In the genomic region with DNA sequence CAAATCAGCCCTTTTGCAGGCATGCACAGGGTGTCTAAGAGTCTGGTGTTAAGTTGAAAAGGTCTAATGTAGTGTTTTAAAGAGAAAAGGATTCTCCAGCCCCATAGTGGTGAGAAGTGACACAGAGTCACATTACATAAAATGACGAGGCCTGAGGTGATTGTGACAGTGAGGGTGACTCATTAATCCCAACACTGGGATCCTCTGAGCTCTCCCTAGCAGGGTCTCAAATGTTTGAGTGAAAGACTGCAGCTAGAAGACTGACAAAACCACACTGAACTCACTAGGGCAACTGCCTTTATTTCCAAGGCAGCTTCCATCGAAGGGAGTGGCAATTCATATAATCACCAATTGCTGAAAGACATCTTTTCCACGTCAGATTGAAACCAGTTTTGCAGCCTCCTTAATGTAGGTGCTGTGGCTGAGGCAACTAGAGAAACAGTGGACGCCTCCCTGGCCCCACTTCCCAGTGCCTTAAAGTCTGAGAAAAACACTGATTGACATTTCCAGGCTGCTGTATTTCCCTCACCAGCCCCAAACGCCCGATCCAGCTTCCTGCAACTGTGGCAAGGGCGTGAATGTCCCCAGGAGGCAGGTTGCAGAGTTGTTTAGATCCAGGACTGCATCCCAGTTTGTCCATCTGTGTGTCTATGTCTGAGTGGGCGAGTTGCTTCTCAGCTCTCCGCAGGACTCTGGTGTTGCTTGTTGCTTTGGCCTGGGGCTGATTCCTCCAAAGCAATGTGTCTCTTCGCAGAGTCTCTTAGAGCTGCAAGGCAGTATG, we compare ENCODE assay signal across 10 cellular contexts.
DNase-seq lines count a peak whose midpoint lies in the region; ATAC-seq and TF ChIP-seq lines count a peak whose summit lies in the region.
"Had no signal": no experiment of that assay in that cellular context is flagged by ENCODE, and none has a peak within 500 bp of the region (broad histone marks: within the 10 kb centered on the region; RNA-seq: fewer than 3 reads in every experiment).

No MANE protein-coding gene starts in this region.

- no peaks in the 10 kb centered on the region for H3K27me3 Mint-ChIP-seq in T-helper 2 cell treated with Interferon-gamma antibody and Interleukin-4, amounts not matched to agents 5 μg/mL and 100 μg/mL, for 36 hours (ENCODE audit: low read depth)

- TF ChIP-seq CTCF in GM12865 (IDR thresholded peaks at IDR 0.05; ENCODE audit: insufficient read depth, low read depth, low read length, missing control alignments) = no peak
- no peak for TF ChIP-seq CTCF in foreskin keratinocyte (conservative IDR thresholded peaks at IDR 0.05)
- no peak for TF ChIP-seq CTCF in esophagus squamous epithelium (IDR thresholded peaks at IDR 0.05)

- H3K4me1 ChIP-seq in foreskin keratinocyte (peaks cover 6% of the 10 kb centered on the region), esophagus squamous epithelium (peaks cover 0 to 9% (median 0%) of the 10 kb centered on the region in 3 donors)

- peak overlapping the region; percentile 79 for H3K27ac Mint-ChIP-seq in T-helper 2 cell treated with Interferon-gamma antibody and Interleukin-4, amounts not matched to agents 5 μg/mL and 100 μg/mL, for 36 hours

- ATAC-seq in foreskin keratinocyte = peak; percentile 29
- no peak for ATAC-seq in HG02588 (IDR thresholded peaks at IDR 0.05; ENCODE audit: unreplicated experiment)

- H3K4me3 ChIP-seq in GM12865 (ENCODE audit: low read depth, low read length) (no peak overlapping the region), esophagus squamous epithelium (no peak overlapping the region)

- no peak for TF ChIP-seq POLR2A in esophagus squamous epithelium (IDR thresholded peaks at IDR 0.05)

- H3K27ac ChIP-seq in foreskin keratinocyte (no peak overlapping the region), esophagus squamous epithelium (no peak overlapping the region)

- 67 to 70% methylated on average over 3 to 9 of the region's 10 CpGs for WGBS in esophagus squamous epithelium, 2 donors

- H3K9me3 ChIP-seq in esophagus squamous epithelium = no peaks in the 10 kb centered on the region

- no peaks in the 10 kb centered on the region for H3K36me3 ChIP-seq in esophagus squamous epithelium

- no peaks in the 10 kb centered on the region for H3K9me3 Mint-ChIP-seq in T-helper 2 cell treated with Interferon-gamma antibody and Interleukin-4, amounts not matched to agents 5 μg/mL and 100 μg/mL, for 36 hours

- peaks cover 57% of the 10 kb centered on the region for H3K36me3 Mint-ChIP-seq in T-helper 2 cell treated with Interferon-gamma antibody and Interleukin-4, amounts not matched to agents 5 μg/mL and 100 μg/mL, for 36 hours (ENCODE audit: low read depth)

- peak overlapping the region; percentile 84 for H3K4me3 Mint-ChIP-seq in T-helper 2 cell treated with Interferon-gamma antibody and Interleukin-4, amounts not matched to agents 5 μg/mL and 100 μg/mL, for 36 hours

- DNase-seq in A172 (ENCODE audit: low spot score) (peak; percentile 65), GM12865 (ENCODE audit: low read depth) (peak; percentile 16), foreskin keratinocyte (peak; percentile 19 to 54), NCI-H1417 (lab: John Stamatoyannopoulos, UW) (no peak), cerebellar nuclear complex (lab: John Stamatoyannopoulos, UW) (no peak), esophagus squamous epithelium (lab: John Stamatoyannopoulos, UW) (no peak)
- peak; percentile 81 for DNase-seq in T-helper 2 cell treated with Interferon-gamma antibody and Interleukin-4, amounts not matched to agents 5 μg/mL and 100 μg/mL, for 36 hours (ENCODE audit: low spot score)
- DNase-seq: NCI-H1092 treated with DMSO at 0.1 percent for 48 hours, nucleus accumbens had no signal

- peaks cover 87% of the 10 kb centered on the region for H3K4me1 Mint-ChIP-seq in T-helper 2 cell treated with Interferon-gamma antibody and Interleukin-4, amounts not matched to agents 5 μg/mL and 100 μg/mL, for 36 hours (ENCODE audit: low read depth)

- intact Hi-C loops in esophagus squamous epithelium (cut with DNase I) = no loop called here

- H3K27me3 ChIP-seq in foreskin keratinocyte (no peaks in the 10 kb centered on the region), esophagus squamous epithelium (peaks cover 0 to 13% (median 0%) of the 10 kb centered on the region in 4 donors)

Comparison
In these comparisons a context has a peak if more than half of its experiments do, and no peak if none do; other contexts are left out.
1. DNase-seq: peak in A172 (single experiment), GM12865 (single experiment), T-helper 2 cell treated with Interferon-gamma antibody and Interleukin-4, amounts not matched to agents 5 μg/mL and 100 μg/mL, for 36 hours (single experiment) and foreskin keratinocyte (2 of 2); none in NCI-H1417 (0 of 3), cerebellar nuclear complex (0 of 2) and esophagus squamous epithelium (single experiment).